31 cellular contexts compared by ENCODE assay signal in the genomic region with DNA sequence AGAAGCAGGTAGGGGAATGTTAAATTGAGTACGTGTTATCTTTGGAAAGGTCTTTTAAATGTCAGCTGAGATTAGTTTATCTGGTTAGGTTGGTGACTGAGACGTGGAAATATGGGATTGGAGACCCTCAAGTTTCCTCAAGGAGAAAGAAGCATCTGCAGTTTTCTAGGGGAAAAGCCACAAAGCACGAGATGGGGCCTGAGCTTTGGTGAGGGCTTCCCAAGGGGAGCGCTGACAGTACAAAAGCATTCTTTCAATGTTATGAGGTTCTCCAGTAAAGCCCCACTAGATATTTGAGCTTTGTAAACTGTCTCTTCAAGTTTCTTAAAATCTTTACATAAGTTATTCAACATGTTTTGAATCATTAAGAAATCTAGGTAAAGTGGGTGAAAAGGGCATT. TPM values are rescaled to one million over a fixed set of nuclear protein-coding genes. Genes with fewer than 3 reads are reported as not detected.
"Had no signal": no experiment of that assay in that cellular context is flagged by ENCODE, and none has a peak within 500 bp of the region (broad histone marks: within the 10 kb centered on the region; RNA-seq: fewer than 3 reads in every experiment).

No MANE protein-coding gene starts in this region.

- H3K27ac Mint-ChIP-seq: effector memory CD8-positive, alpha-beta T cell; mesothelial cell of epicardium; naive B cell; natural killer cell treated with Interleukin-12 subunit alpha and Interleukin-12 subunit beta and Interleukin-15 and Interleukin-18, amount 100 ng/mL, for 72 hours; stimulated activated effector memory CD8-positive, alpha-beta T cell treated with anti-CD3 and anti-CD28 coated beads, Interleukin-12 subunit alpha, Interleukin-12 subunit beta, amount 100 ng/mL, for 72 hours; type B pancreatic cell had no signal

- DNase-seq: dermis blood vessel endothelial cell; effector memory CD8-positive, alpha-beta T cell; erythroblast; esophagus squamous epithelium; foreskin melanocyte; glutamatergic neuron; heart right ventricle; hypothalamus; left ventricle myocardium superior; lower lobe of right lung; mucosa of descending colon; naive B cell; nucleus accumbens; stimulated activated CD4-positive, alpha-beta T cell treated with anti-CD3 and anti-CD28 coated beads, Interleukin-12 subunit alpha, Interleukin-12 subunit beta, amount 100 ng/mL, for 4 hours; stimulated activated CD4-positive, alpha-beta T cell treated with anti-CD3 and anti-CD28 coated beads, Interleukin-2, amount 100 ng/mL, for 24 hours; stimulated activated CD4-positive, alpha-beta T cell treated with anti-CD3 and anti-CD28 coated beads, Interleukin-4, amount 100 ng/mL, for 24 hours; stimulated activated naive CD4-positive, alpha-beta T cell treated with Interleukin-2 at 50 U/mL for 16 hours; stomach; thyroid gland had no signal

- H3K4me1 ChIP-seq: esophagus squamous epithelium, heart right ventricle, lower lobe of right lung, prostate gland, right atrium auricular region, thyroid gland had no signal

- H3K36me3 ChIP-seq: esophagus squamous epithelium, heart right ventricle, lower lobe of right lung, prostate gland, right atrium auricular region, stomach, thyroid gland had no signal

- H3K4me2 ChIP-seq: smooth muscle cell had no signal

- H3K4me3 ChIP-seq: coronary artery, esophagus squamous epithelium, heart right ventricle, lower lobe of right lung, mucosa of descending colon, prostate gland, right atrium auricular region, smooth muscle cell, stomach, thyroid gland had no signal

- H3K4me3 Mint-ChIP-seq: effector memory CD8-positive, alpha-beta T cell; mesothelial cell of epicardium; natural killer cell treated with Interleukin-12 subunit alpha and Interleukin-12 subunit beta and Interleukin-15 and Interleukin-18, amount 100 ng/mL, for 72 hours; neural crest cell; stimulated activated effector memory CD8-positive, alpha-beta T cell treated with anti-CD3 and anti-CD28 coated beads, Interleukin-12 subunit alpha, Interleukin-12 subunit beta, amount 100 ng/mL, for 72 hours; type B pancreatic cell had no signal

- H3K27me3 Mint-ChIP-seq: effector memory CD8-positive, alpha-beta T cell; naive B cell; natural killer cell treated with Interleukin-12 subunit alpha and Interleukin-12 subunit beta and Interleukin-15 and Interleukin-18, amount 100 ng/mL, for 72 hours; type B pancreatic cell had no signal

- H3K36me3 Mint-ChIP-seq: mesothelial cell of epicardium; naive B cell; natural killer cell treated with Interleukin-12 subunit alpha and Interleukin-12 subunit beta and Interleukin-15 and Interleukin-18, amount 100 ng/mL, for 72 hours; stimulated activated effector memory CD8-positive, alpha-beta T cell treated with anti-CD3 and anti-CD28 coated beads, Interleukin-12 subunit alpha, Interleukin-12 subunit beta, amount 100 ng/mL, for 72 hours; type B pancreatic cell had no signal

- H3K27me3 ChIP-seq: esophagus squamous epithelium, heart right ventricle, right atrium auricular region, stomach, thyroid gland had no signal

- H3K4me1 Mint-ChIP-seq: naive B cell; stimulated activated effector memory CD8-positive, alpha-beta T cell treated with anti-CD3 and anti-CD28 coated beads, Interleukin-12 subunit alpha, Interleukin-12 subunit beta, amount 100 ng/mL, for 72 hours had no signal

- FAIRE-seq: endometrium, keratinocyte had no signal

- H3K9me3 ChIP-seq: esophagus squamous epithelium, heart right ventricle, lower lobe of right lung, mucosa of descending colon, prostate gland, right atrium auricular region, stomach, thyroid gland had no signal

- H3K27ac ChIP-seq: coronary artery, esophagus squamous epithelium, heart right ventricle, lower lobe of right lung, prostate gland, right atrium auricular region, stomach, thyroid gland had no signal

- H3K9me3 Mint-ChIP-seq: mesothelial cell of epicardium, neural crest cell, type B pancreatic cell had no signal

RNA-seq across cellular contexts. Expression of a gene that starts 19.6 kb away (rescaled TPM):
- total RNA-seq: dermis blood vessel endothelial cell; esophagus squamous epithelium; heart right ventricle; left ventricle myocardium superior; natural killer cell treated with Interleukin-12 subunit alpha and Interleukin-12 subunit beta and Interleukin-15 and Interleukin-18, amount 100 ng/mL, for 72 hours; right atrium auricular region; subcutaneous adipose tissue; thyroid gland had no signal
- polyA plus RNA-seq: heart right ventricle, keratinocyte had no signal
